Comparison of ENCODE assay signal across 18 cellular contexts in genomic region chr15:52784799-52785671, GRCh38. TPM values are rescaled to one million over a fixed set of nuclear protein-coding genes. Genes with fewer than 3 reads are reported as not detected.
DNase-seq lines count a peak whose midpoint lies in the region; ATAC-seq and TF ChIP-seq lines count a peak whose summit lies in the region.
"Had no signal": no experiment of that assay in that cellular context is flagged by ENCODE, and none has a peak within 500 bp of the region (broad histone marks: within the 10 kb centered on the region; RNA-seq: fewer than 3 reads in every experiment).

No MANE protein-coding gene starts in this region.

- H3K79me2 ChIP-seq in osteoblast (ENCODE audit: insufficient read depth, low read length): no peaks in the 10 kb centered on the region

- no peaks in the 10 kb centered on the region for H3K9me3 ChIP-seq in HUES6 (ENCODE audit: control insufficient read depth, insufficient read depth, low read depth, low read length)
- H3K9me3 ChIP-seq in iPS-18a (ENCODE audit: control insufficient read depth, low read depth, low read length): no peaks in the 10 kb centered on the region
- no peaks in the 10 kb centered on the region for H3K9me3 ChIP-seq in osteoblast (ENCODE audit: low read depth, low read length)
- no peaks in the 10 kb centered on the region for H3K9me3 ChIP-seq in breast epithelium
- H3K9me3 ChIP-seq: mucosa of descending colon, vagina had no signal

- no peak overlapping the region for H2AFZ ChIP-seq in osteoblast (ENCODE audit: low read length)
- H2AFZ ChIP-seq: PC-9 had no signal

- no peak overlapping the region for H3K9ac ChIP-seq in HUES6 (ENCODE audit: low read length)
- no peak overlapping the region for H3K9ac ChIP-seq in iPS-18a (ENCODE audit: low read length)

- no peak overlapping the region for H3K4me2 ChIP-seq in osteoblast (ENCODE audit: insufficient read depth, low read length)
- H3K4me2 ChIP-seq: PC-9 had no signal

- H3K4me3 ChIP-seq in HUES6 (ENCODE audit: low read depth, low read length) (peak overlapping the region; percentile 58), iPS-18a (ENCODE audit: low read length) (peak overlapping the region; percentile 81), osteoblast (ENCODE audit: insufficient read depth, low read length) (no peak overlapping the region), breast epithelium (peak overlapping the region in 1 of 3 donors; percentile 40)
- H3K4me3 ChIP-seq: mucosa of descending colon, PC-9, vagina had no signal

- TF ChIP-seq POLR2A in breast epithelium (IDR thresholded peaks at IDR 0.05): no peak

- ATAC-seq in GM18907 (IDR thresholded peaks at IDR 0.05; ENCODE audit: unreplicated experiment): no peak
- ATAC-seq: sciatic nerve had no signal

- peak; percentile 41 for DNase-seq in NCI-H748 (lab: John Stamatoyannopoulos, UW; ENCODE audit: unreplicated experiment)
- DNase-seq in NCI-H748 treated with DMSO at 0.1 percent for 48 hours (lab: John Stamatoyannopoulos, UW): no peak
- DNase-seq in osteoblast (ENCODE audit: insufficient read length, low spot score, missing footprints): peak; percentile 79
- no peak for DNase-seq in breast epithelium (ENCODE audit: low spot score in 2 of 2)
- no peak for DNase-seq in C1 segment of cervical spinal cord (lab: John Stamatoyannopoulos, UW)
- DNase-seq: caudate nucleus, IMR-90, mucosa of descending colon, NCI-H1092, NCI-H446 treated with DMSO at 0.1 percent for 48 hours, PC-9 had no signal

- H3K27me3 ChIP-seq in HUES6 (ENCODE audit: control insufficient read depth, insufficient read depth, low read length) (peaks cover 98% of the 10 kb centered on the region), iPS-18a (ENCODE audit: control insufficient read depth, insufficient read depth, low read length) (peaks cover 98% of the 10 kb centered on the region), osteoblast (ENCODE audit: insufficient read depth, low read length) (peaks cover 85% of the 10 kb centered on the region), breast epithelium (peaks cover 8 to 98% of the 10 kb centered on the region in 2 donors)

- H3K4me1 ChIP-seq in HUES6 (ENCODE audit: control insufficient read depth, insufficient read depth, low read length) (peaks cover 57% of the 10 kb centered on the region), iPS-18a (ENCODE audit: control insufficient read depth, low read depth, low read length) (peaks cover 42% of the 10 kb centered on the region), osteoblast (ENCODE audit: insufficient read depth, low read length) (no peaks in the 10 kb centered on the region), breast epithelium (peaks cover 0 to 8% of the 10 kb centered on the region in 2 donors)

- intact Hi-C loops in breast epithelium (cut with DNase I; ENCODE audit: low total_unique reads): no loop called here

- TF ChIP-seq CTCF in osteoblast (IDR thresholded peaks at IDR 0.05; ENCODE audit: extremely low read depth, low read depth, low read length): no peak
- no peak for TF ChIP-seq CTCF in breast epithelium (IDR thresholded peaks at IDR 0.05)

- H3K36me3 ChIP-seq in HUES6 (ENCODE audit: control insufficient read depth, insufficient read depth, low read length): no peaks in the 10 kb centered on the region
- H3K36me3 ChIP-seq in iPS-18a (ENCODE audit: control insufficient read depth, low read depth, low read length): no peaks in the 10 kb centered on the region
- no peaks in the 10 kb centered on the region for H3K36me3 ChIP-seq in osteoblast (ENCODE audit: insufficient read depth, low read length)
- no peaks in the 10 kb centered on the region for H3K36me3 ChIP-seq in breast epithelium
- H3K36me3 ChIP-seq: vagina had no signal

- H4K20me1 ChIP-seq in osteoblast (ENCODE audit: insufficient read depth, low read length): no peaks in the 10 kb centered on the region

- H3K27ac ChIP-seq in HUES6 (ENCODE audit: low read depth, low read length): no peak overlapping the region
- no peak overlapping the region for H3K27ac ChIP-seq in iPS-18a (ENCODE audit: low read length)
- no peak overlapping the region for H3K27ac ChIP-seq in osteoblast (ENCODE audit: low read depth, low read length)
- H3K27ac ChIP-seq in breast epithelium: no peak overlapping the region
- H3K27ac ChIP-seq: PC-9, vagina had no signal

RNA-seq across cellular contexts. Expression of gene ONECUT1, which starts 5.1 kb away (rescaled TPM):
- total RNA-seq in osteoblast (not detected in 2 replicates), breast epithelium (not detected)
- total RNA-seq: A673, frontal cortex, IMR-90, mucosa of descending colon, PC-9, sciatic nerve, vagina had no signal

Comparison
In these comparisons a context has a peak if more than half of its experiments do, and no peak if none do; other contexts are left out.
1. DNase-seq: peak in NCI-H748 (single experiment) and osteoblast (single experiment); none in NCI-H748 treated with DMSO at 0.1 percent for 48 hours (single experiment), breast epithelium (0 of 2) and C1 segment of cervical spinal cord (0 of 14).